In the genomic region with DNA sequence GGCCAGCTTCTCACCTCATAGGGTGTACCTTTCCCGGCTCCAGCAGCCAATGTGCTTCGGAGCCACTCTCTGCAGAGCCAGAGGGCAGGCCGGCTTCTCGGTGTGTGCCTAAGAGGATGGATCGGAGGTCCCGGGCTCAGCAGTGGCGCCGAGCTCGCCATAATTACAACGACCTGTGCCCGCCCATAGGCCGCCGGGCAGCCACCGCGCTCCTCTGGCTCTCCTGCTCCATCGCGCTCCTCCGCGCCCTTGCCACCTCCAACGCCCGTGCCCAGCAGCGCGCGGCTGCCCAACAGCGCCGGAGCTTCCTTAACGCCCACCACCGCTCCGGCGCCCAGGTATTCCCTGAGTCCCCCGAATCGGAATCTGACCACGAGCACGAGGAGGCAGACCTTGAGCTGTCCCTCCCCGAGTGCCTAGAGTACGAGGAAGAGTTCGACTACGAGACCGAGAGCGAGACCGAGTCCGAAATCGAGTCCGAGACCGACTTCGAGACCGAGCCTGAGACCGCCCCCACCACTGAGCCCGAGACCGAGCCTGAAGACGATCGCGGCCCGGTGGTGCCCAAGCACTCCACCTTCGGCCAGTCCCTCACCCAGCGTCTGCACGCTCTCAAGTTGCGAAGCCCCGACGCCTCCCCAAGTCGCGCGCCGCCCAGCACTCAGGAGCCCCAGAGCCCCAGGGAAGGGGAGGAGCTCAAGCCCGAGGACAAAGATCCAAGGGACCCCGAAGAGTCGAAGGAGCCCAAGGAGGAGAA, we compare ENCODE assay signal across 8 cellular contexts. TPM values are rescaled to one million over a fixed set of nuclear protein-coding genes. Genes with fewer than 3 reads are reported as not detected.
DNase-seq lines count a peak whose midpoint lies in the region; ATAC-seq and TF ChIP-seq lines count a peak whose summit lies in the region.

No MANE protein-coding gene starts in this region.

- POLR2A ChIA-PET in PC-3 (lab: Charles Lee; ENCODE audit: unreplicated experiment) = no interaction called here

- H3K9ac ChIP-seq in PC-3 (ENCODE audit: low read length) (peak overlapping the region; percentile 9; the same call in 1 of the 2 replicates), endodermal cell (ENCODE audit: extremely low read depth, low read length, poor library complexity, severe bottlenecking) (no peak overlapping the region)

- no peaks in the 10 kb centered on the region for H3K36me3 Mint-ChIP-seq in T-helper 1 cell treated with Interleukin-12 subunit alpha and Interleukin-12 subunit beta and Interleukin-4 antibody, amounts not matched to agents 30 μg/mL and 1 μg/mL, for 36 hours (ENCODE audit: low read depth)
- H3K36me3 Mint-ChIP-seq in endodermal cell (ENCODE audit: low read depth) = peaks cover 30% of the 10 kb centered on the region

- H3K27me3 Mint-ChIP-seq in T-helper 1 cell treated with Interleukin-12 subunit alpha and Interleukin-12 subunit beta and Interleukin-4 antibody, amounts not matched to agents 30 μg/mL and 1 μg/mL, for 36 hours (ENCODE audit: low read depth) = peaks cover 77% of the 10 kb centered on the region
- H3K27me3 Mint-ChIP-seq in endodermal cell (ENCODE audit: insufficient read depth) = peaks cover 53% of the 10 kb centered on the region

- no peaks in the 10 kb centered on the region for H3K9me3 ChIP-seq in PC-3 (ENCODE audit: low read length)
- H3K9me3 ChIP-seq in endodermal cell (ENCODE audit: control insufficient read depth, low read length) = no peaks in the 10 kb centered on the region
- H3K9me3 ChIP-seq in psoas muscle = no peaks in the 10 kb centered on the region
- no peaks in the 10 kb centered on the region for H3K9me3 ChIP-seq in prostate gland

- H3K4me3 Mint-ChIP-seq in T-helper 1 cell treated with Interleukin-12 subunit alpha and Interleukin-12 subunit beta and Interleukin-4 antibody, amounts not matched to agents 30 μg/mL and 1 μg/mL, for 36 hours = no peak overlapping the region
- H3K4me3 Mint-ChIP-seq in endodermal cell = peak overlapping the region; percentile 56

- H3K4me1 Mint-ChIP-seq in T-helper 1 cell treated with Interleukin-12 subunit alpha and Interleukin-12 subunit beta and Interleukin-4 antibody, amounts not matched to agents 30 μg/mL and 1 μg/mL, for 36 hours (ENCODE audit: low read depth) = peaks cover 9% of the 10 kb centered on the region
- peaks cover 24% of the 10 kb centered on the region for H3K4me1 Mint-ChIP-seq in endodermal cell

- H3K4me1 ChIP-seq in PC-3 (ENCODE audit: insufficient read depth, low read length) (no peaks in the 10 kb centered on the region), endodermal cell (ENCODE audit: control insufficient read depth, insufficient read depth, low read length) (no peaks in the 10 kb centered on the region), psoas muscle (no peaks in the 10 kb centered on the region), prostate gland (replicated peaks) (peaks cover 3% of the 10 kb centered on the region)

- no peaks in the 10 kb centered on the region for H3K9me3 Mint-ChIP-seq in T-helper 1 cell treated with Interleukin-12 subunit alpha and Interleukin-12 subunit beta and Interleukin-4 antibody, amounts not matched to agents 30 μg/mL and 1 μg/mL, for 36 hours
- H3K9me3 Mint-ChIP-seq in endodermal cell = no peaks in the 10 kb centered on the region

- CTCF ChIA-PET in PC-3 (lab: Charles Lee) = interaction anchor here (0.6 to 1.1 kb wide), 2 partner anchors 359 to 491 kb away, joined by 3 to 5 read pairs; no protein-coding TSS in a partner anchor

- WGBS in endodermal cell (ENCODE audit: insufficient coverage in 1 of 2, insufficient read length in 1 of 2), 2 experiments = 50 to 62% methylated on average over 38 to 67 of the region's 67 CpGs
- WGBS in psoas muscle, 3 donors = 46 to 50% (median 48%) methylated on average over 65 to 67 of the region's 67 CpGs
- WGBS in prostate gland = 62% methylated on average over 67 of the region's 67 CpGs

- peak overlapping the region; percentile 82 for H3K4me2 ChIP-seq in PC-3 (ENCODE audit: low read length)

- no TSS peak for BruUV-seq in PC-3 (replicated peaks; lab: Mats Ljungman, UMichigan)

- H4K20me1 ChIP-seq in PC-3 (ENCODE audit: low read length) = no peaks in the 10 kb centered on the region

- TF ChIP-seq POLR2A in prostate gland (IDR thresholded peaks at IDR 0.05) = no peak

- H3F3A ChIP-seq in PC-3 (ENCODE audit: low read length, unreplicated experiment) = no peaks in the 10 kb centered on the region

- peak overlapping the region; percentile 78 for H2AFZ ChIP-seq in PC-3 (ENCODE audit: low read length)

- no peaks in the 10 kb centered on the region for H3K9me2 ChIP-seq in PC-3 (replicated peaks; ENCODE audit: low read length)

- ATAC-seq in PC-3 = peak; percentile 57
- ATAC-seq in psoas muscle = peak in 3 of 4 donors; percentile 28 to 41 (median 41)
- no peak for ATAC-seq in HG03135 (IDR thresholded peaks at IDR 0.05; ENCODE audit: unreplicated experiment)

- H3K4me3 ChIP-seq in PC-3 (ENCODE audit: low read length) (peak overlapping the region; percentile 61), endodermal cell (ENCODE audit: low read length) (peak overlapping the region; percentile 66), psoas muscle (peak overlapping the region; percentile 52), prostate gland (peak overlapping the region in 1 of 2 donors; percentile 4)

- peak overlapping the region; percentile 15 for H3K27ac Mint-ChIP-seq in T-helper 1 cell treated with Interleukin-12 subunit alpha and Interleukin-12 subunit beta and Interleukin-4 antibody, amounts not matched to agents 30 μg/mL and 1 μg/mL, for 36 hours
- H3K27ac Mint-ChIP-seq in endodermal cell = peak overlapping the region; percentile 52

- no peak overlapping the region for H3K27ac ChIP-seq in PC-3 (ENCODE audit: low read length)
- H3K27ac ChIP-seq in endodermal cell (ENCODE audit: low read depth, low read length) = no peak overlapping the region
- H3K27ac ChIP-seq in psoas muscle = no peak overlapping the region
- H3K27ac ChIP-seq in prostate gland = no peak overlapping the region

- H3K27me3 ChIP-seq in PC-3 (ENCODE audit: low read length) (peaks cover 36% of the 10 kb centered on the region), endodermal cell (ENCODE audit: control insufficient read depth, insufficient read depth, low read length, poor library complexity, severe bottlenecking) (peaks cover 61% of the 10 kb centered on the region), psoas muscle (ENCODE audit: insufficient read depth in 3 of 3, low read length in 2 of 3) (peaks cover 0 to 34% (median 5%) of the 10 kb centered on the region in 3 donors), prostate gland (replicated peaks; ENCODE audit: insufficient read depth) (peaks cover 8% of the 10 kb centered on the region)

- TF ChIP-seq CTCF in PC-3 (conservative IDR thresholded peaks at IDR 0.05; ENCODE audit: low read depth, low read length) = no peak
- no peak for TF ChIP-seq CTCF in endodermal cell (conservative IDR thresholded peaks at IDR 0.05)
- no peak for TF ChIP-seq CTCF in psoas muscle (IDR thresholded peaks at IDR 0.05)
- no peak for TF ChIP-seq CTCF in prostate gland (IDR thresholded peaks at IDR 0.05)

- intact Hi-C loops in PC-3 (cut with micrococcal nuclease) (loop anchor here (1.0 to 10.0 kb wide), 2 partner anchors 359 to 605 kb away; no protein-coding TSS in a partner anchor), psoas muscle (cut with DNase I) (loop anchor here (5.0 to 10.0 kb wide), 4 partner anchors 148 to 605 kb away; a partner anchor contains a TSS), prostate gland (cut with DNase I) (loop anchor here (10.0 kb wide), 1 partner anchor 355 kb away; no protein-coding TSS in a partner anchor)

- DNase-seq in T-helper 1 cell = no peak
- DNase-seq in PC-3 = no peak
- DNase-seq in endodermal cell = peak; percentile 66
- no peak for DNase-seq in psoas muscle
- no peak for DNase-seq in prostate gland (ENCODE audit: low spot score)
- no peak for DNase-seq in middle frontal gyrus (ENCODE audit: extremely low spot score, low spot score)

- no peaks in the 10 kb centered on the region for H3K79me2 ChIP-seq in PC-3 (ENCODE audit: low read length)

- H3K36me3 ChIP-seq in PC-3 (ENCODE audit: low read depth, low read length) (no peaks in the 10 kb centered on the region), endodermal cell (ENCODE audit: control insufficient read depth, insufficient read depth, low read length) (peaks cover 30% of the 10 kb centered on the region), psoas muscle (ENCODE audit: insufficient read depth in 1 of 2, low read depth in 1 of 2) (no peaks in the 10 kb centered on the region), prostate gland (no peaks in the 10 kb centered on the region)

RNA-seq across cellular contexts. Expression of a gene that starts 10.5 kb away (rescaled TPM):
- total RNA-seq in PC-3 (2014; rRNA removed) = 0.11 TPM in 1 of 2 replicates, not detected in the other
- total RNA-seq in endodermal cell = 1 to 10 TPM; 9.3 to 9.7 TPM
- polyA plus RNA-seq in endodermal cell (2013, experiment 1 of 2) = 3.9 TPM
- polyA plus RNA-seq in endodermal cell (2013, experiment 2 of 2) = 2.5 TPM
- 1 to 10 TPM in 1 of 4 donors, under 1 TPM in 2, not detected in 1; 0.26 to 1.0 (median 0.65) TPM for total RNA-seq in psoas muscle
- polyA plus RNA-seq in psoas muscle = under 1 TPM; 0.03 to 0.53 (median 0.13) TPM
- 1 to 10 TPM in 1 of 2 donors, under 1 TPM in 1; 0.50 to 1.8 TPM for total RNA-seq in prostate gland

RNA-seq across cellular contexts. Expression of a gene that starts 12.3 kb away (rescaled TPM):
- total RNA-seq in PC-3 (2014; rRNA removed) = 694 and 822 TPM in 2 replicates
- 1,000 to 10,000 TPM; 1,246 to 1,267 TPM for total RNA-seq in endodermal cell
- 1,275 TPM for polyA plus RNA-seq in endodermal cell (2013, experiment 1 of 2)
- 1,251 TPM for polyA plus RNA-seq in endodermal cell (2013, experiment 2 of 2)
- total RNA-seq in psoas muscle = 1,000 to 10,000 TPM; 1,018 to 1,905 (median 1,319) TPM
- polyA plus RNA-seq in psoas muscle = 1,000 to 10,000 TPM in 2 of 3 donors, 100 to 1,000 TPM in 1; 700 to 1,469 (median 1,394) TPM
- total RNA-seq in prostate gland = 100 to 1,000 TPM; 644 to 900 TPM
